Comparison of ENCODE assay signal across 8 cellular contexts in the genomic region with DNA sequence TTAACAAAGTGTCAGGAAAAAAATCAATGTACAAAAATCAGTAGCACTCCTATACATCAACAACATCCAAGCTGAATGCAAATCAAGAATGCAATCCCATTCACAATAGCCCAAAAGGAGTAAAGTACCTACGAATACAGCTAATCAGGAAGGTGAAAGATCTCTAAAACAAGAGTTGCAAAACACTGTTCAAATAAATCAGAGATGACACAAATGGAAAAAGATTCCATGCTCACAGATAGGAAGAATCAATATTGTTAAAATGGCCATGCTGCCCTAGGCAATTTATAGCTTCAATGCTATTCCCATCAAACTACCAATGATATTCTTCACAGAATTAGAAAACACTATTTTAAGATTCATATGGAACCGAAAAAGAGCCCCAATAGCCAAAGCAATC.
"Had no signal": no experiment of that assay in that cellular context is flagged by ENCODE, and none has a peak within 500 bp of the region (broad histone marks: within the 10 kb centered on the region; RNA-seq: fewer than 3 reads in every experiment).

No MANE protein-coding gene starts in this region.

- H2AFZ ChIP-seq: GM23338 had no signal

- H3K4me3 Mint-ChIP-seq: GM23338, H9, IgD-negative memory B cell had no signal

- FAIRE-seq: H1, H54, HTR-8/SVneo had no signal

- H3K27ac Mint-ChIP-seq: GM23338, H9, IgD-negative memory B cell had no signal

- H3K27me3 Mint-ChIP-seq: IgD-negative memory B cell had no signal

- ATAC-seq: GM23338 had no signal

- H3K4me2 ChIP-seq: GM23338 had no signal

- DNase-seq: H9, HCEC 1CT, KBM-7 had no signal

- H3K4me1 Mint-ChIP-seq: GM23338, H9, IgD-negative memory B cell had no signal

- H3K9me3 Mint-ChIP-seq: GM23338, H9, IgD-negative memory B cell had no signal

- H3K4me3 ChIP-seq: GM23338 had no signal
